25 cellular contexts compared by ENCODE assay signal in genomic region chr5:179862891-179863290, GRCh38.
"Had no signal": no experiment of that assay in that cellular context is flagged by ENCODE, and none has a peak within 500 bp of the region (broad histone marks: within the 10 kb centered on the region; RNA-seq: fewer than 3 reads in every experiment).

No MANE protein-coding gene starts in this region.

- H3K9me3 Mint-ChIP-seq: immature natural killer cell; memory B cell; natural killer cell; stimulated activated naive CD8-positive, alpha-beta T cell treated with anti-CD3 and anti-CD28 coated beads, Interleukin-15, amount 100 ng/mL, for 72 hours had no signal

- H3K27ac ChIP-seq: dorsolateral prefrontal cortex, esophagus squamous epithelium, left ventricle myocardium inferior, lower lobe of right lung, neutrophil, psoas muscle, skin epidermis, suprapubic skin, transverse colon, upper lobe of right lung, vagina had no signal

- H3K27me3 Mint-ChIP-seq: memory B cell; stimulated activated naive CD8-positive, alpha-beta T cell treated with anti-CD3 and anti-CD28 coated beads, Interleukin-15, amount 100 ng/mL, for 72 hours had no signal

- H3K4me3 Mint-ChIP-seq: immature natural killer cell; memory B cell; natural killer cell; stimulated activated naive CD8-positive, alpha-beta T cell treated with anti-CD3 and anti-CD28 coated beads, Interleukin-15, amount 100 ng/mL, for 72 hours had no signal

- H3K27ac Mint-ChIP-seq: immature natural killer cell, memory B cell, natural killer cell had no signal

- ATAC-seq: left colon; lower lobe of right lung; natural killer cell; psoas muscle; right cardiac atrium; stimulated activated naive CD8-positive, alpha-beta T cell treated with anti-CD3 and anti-CD28 coated beads, Interleukin-15, amount 100 ng/mL, for 72 hours; upper lobe of right lung had no signal

- H3K4me3 ChIP-seq: dorsolateral prefrontal cortex, esophagus squamous epithelium, left ventricle myocardium inferior, lower lobe of right lung, psoas muscle, skin epidermis, suprapubic skin, transverse colon, upper lobe of right lung, vagina had no signal

- H3K27me3 ChIP-seq: dorsolateral prefrontal cortex, esophagus squamous epithelium, suprapubic skin, transverse colon, upper lobe of right lung, vagina had no signal

- DNase-seq: cortex of kidney; effector CD4-positive, alpha-beta T cell; esophagus squamous epithelium; foreskin melanocyte; hypothalamus; immature natural killer cell; kidney glomerular epithelial cell; left colon; left ventricle myocardium inferior; lower lobe of right lung; natural killer cell; right cardiac atrium; stimulated activated CD4-positive, alpha-beta T cell treated with anti-CD3 and anti-CD28 coated beads, Interleukin-15, amount 100 ng/mL, for 24 hours; stimulated activated CD4-positive, alpha-beta T cell treated with anti-CD3 and anti-CD28 coated beads, Interleukin-2, amount 100 ng/mL, for 48 hours; stimulated activated naive CD4-positive, alpha-beta T cell; stimulated activated naive CD8-positive, alpha-beta T cell treated with anti-CD3 and anti-CD28 coated beads, Interleukin-15, amount 100 ng/mL, for 72 hours; transverse colon; upper lobe of right lung had no signal

- H3K36me3 Mint-ChIP-seq: natural killer cell had no signal

- H3K9me3 ChIP-seq: esophagus squamous epithelium, neutrophil, psoas muscle, suprapubic skin, transverse colon, upper lobe of right lung, vagina had no signal
